ENCODE assay signal across 8 cellular contexts in genomic region chr11:73325036-73325981, GRCh38. TPM values are rescaled to one million over a fixed set of nuclear protein-coding genes. Genes with fewer than 3 reads are reported as not detected.
A peak's percentile ranks its signal among the peaks of the same experiment; 100 is the strongest.
DNase-seq lines count a peak whose midpoint lies in the region; ATAC-seq lines count a peak whose summit lies in the region.

No MANE protein-coding gene starts in this region.

- WGBS in aorta, 2 donors = 9 to 12% methylated on average over 13 of the region's 13 CpGs

- peak overlapping the region; percentile 76 for H3K27ac ChIP-seq in layer of hippocampus (ENCODE audit: low read depth, low read length)
- peak overlapping the region; percentile 94 to 99 for H3K27ac ChIP-seq in aorta (ENCODE audit: low read depth in 1 of 2, low read length in 2 of 2)

- H3K9me3 ChIP-seq in aorta (ENCODE audit: control insufficient read depth, low read length) = no peaks in the 10 kb centered on the region

- intact Hi-C loops in aorta (cut with DNase I) = no loop called here

- peaks cover 4 to 12% of the 10 kb centered on the region in 2 donors for H3K4me1 ChIP-seq in aorta (ENCODE audit: control insufficient read depth in 1 of 2, insufficient read depth in 2 of 2, low read length in 2 of 2)

- no peaks in the 10 kb centered on the region for H3K36me3 ChIP-seq in aorta (ENCODE audit: control insufficient read depth in 1 of 2, insufficient read depth in 2 of 2, low read length in 1 of 2)

- H3K27me3 ChIP-seq in layer of hippocampus (ENCODE audit: control insufficient read depth, insufficient read depth, low read length) (no peaks in the 10 kb centered on the region), aorta (ENCODE audit: control insufficient read depth in 1 of 2, insufficient read depth in 2 of 2, low read length in 1 of 2) (no peaks in the 10 kb centered on the region)

- ATAC-seq in GM21526 (IDR thresholded peaks at IDR 0.05; ENCODE audit: low FRiP score, unreplicated experiment) (peak; percentile 46), aorta (ENCODE audit: low FRiP score) (peak; percentile 69)

- peak; percentile 95 for DNase-seq in DMS 273 treated with DMSO at 0.1 percent for 48 hours (lab: John Stamatoyannopoulos, UW)
- DNase-seq in NCI-H2171 (lab: John Stamatoyannopoulos, UW) = peak; percentile 92
- peak; percentile 86 to 93 for DNase-seq in aorta
- DNase-seq in NCI-H2081 (lab: John Stamatoyannopoulos, UW) = no peak
- no peak for DNase-seq in activated gamma-delta T cell treated with Interleukin-2 at 50 U/mL for 16 hours
- no peak for DNase-seq in kidney glomerular epithelial cell (lab: John Stamatoyannopoulos, UW)

- no peak overlapping the region for H3K4me3 ChIP-seq in aorta (ENCODE audit: low read length in 2 of 2)

RNA-seq across cellular contexts. Expression of gene ARHGEF17, which starts 17.2 kb away (rescaled TPM):
- total RNA-seq in aorta = 100 to 1,000 TPM; 159 to 201 TPM
- 100 to 1,000 TPM in 1 of 2 donors, 10 to 100 TPM in 1; 20.5 to 182 TPM for polyA plus RNA-seq in aorta

RNA-seq across cellular contexts. Expression of gene RELT, which starts 50.9 kb away (rescaled TPM):
- 10 to 100 TPM; 11.5 to 13.2 TPM for total RNA-seq in aorta
- 1 to 10 TPM; 1.1 to 1.3 TPM for polyA plus RNA-seq in aorta

RNA-seq across cellular contexts. Expression of gene P2RY6, which starts 53.2 kb away (rescaled TPM):
- 10 to 100 TPM in 1 of 2 donors, 1 to 10 TPM in 1; 6.1 to 12.0 TPM for total RNA-seq in aorta
- polyA plus RNA-seq in aorta = 1 to 10 TPM; 2.5 to 4.4 TPM

Comparison
In these comparisons a context has a peak if more than half of its experiments do, and no peak if none do; other contexts are left out.
1. DNase-seq: peak in DMS 273 treated with DMSO at 0.1 percent for 48 hours (single experiment), NCI-H2171 (single experiment) and aorta (2 of 2); none in NCI-H2081 (0 of 2), activated gamma-delta T cell treated with Interleukin-2 at 50 U/mL for 16 hours (single experiment) and kidney glomerular epithelial cell (single experiment).